ENCODE assay signal across 19 cellular contexts in the genomic region with DNA sequence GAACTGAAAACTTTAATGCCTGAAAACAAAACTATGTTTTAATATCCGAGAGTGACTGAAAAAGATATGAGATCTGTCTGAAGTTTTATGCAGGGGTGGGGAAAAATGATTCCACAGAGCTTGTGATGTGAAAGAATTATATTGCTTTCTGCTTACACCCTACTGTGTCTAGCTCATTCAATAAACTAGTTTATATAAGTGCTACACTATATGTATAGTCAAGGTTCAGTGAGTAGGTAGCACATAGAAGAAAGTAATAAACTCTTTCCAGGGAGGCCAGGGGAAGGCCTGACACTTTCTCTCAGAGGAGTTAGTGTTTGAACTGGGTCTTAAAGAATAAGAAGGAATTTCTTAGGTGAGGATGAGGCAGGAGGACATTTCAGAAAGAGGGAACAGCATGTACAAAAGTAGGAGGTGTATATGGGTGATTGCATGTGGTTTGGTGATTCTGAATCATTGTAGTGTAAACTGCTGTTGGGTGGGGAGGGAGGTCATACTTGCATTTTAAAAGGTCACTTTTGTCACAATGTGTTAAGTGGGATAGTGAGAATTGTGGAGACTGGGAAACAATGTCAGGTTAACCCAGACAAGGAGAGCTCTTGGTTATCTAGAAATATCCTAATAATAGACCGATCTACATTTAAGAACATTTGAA. TPM values are rescaled to one million over a fixed set of nuclear protein-coding genes. Genes with fewer than 3 reads are reported as not detected.
"Had no signal": no experiment of that assay in that cellular context is flagged by ENCODE, and none has a peak within 500 bp of the region (broad histone marks: within the 10 kb centered on the region; RNA-seq: fewer than 3 reads in every experiment).

No MANE protein-coding gene starts in this region.

- FAIRE-seq: islet of Langerhans had no signal

- H3K4me1 ChIP-seq: colonic mucosa, psoas muscle, spleen, tibial artery, vagina had no signal

- H3K36me3 ChIP-seq: colonic mucosa, spleen, tibial artery, vagina had no signal

- DNase-seq: activated CD4-positive, alpha-beta T cell treated with anti-CD3 and anti-CD28 coated beads, Interleukin-2, amount 50 U/mL, for 48 hours; activated naive CD4-positive, alpha-beta T cell; activated T-cell treated with anti-CD3 and anti-CD28 coated beads, Interleukin-2, amount 50 U/mL, for 72 hours; amniotic stem cell; colonic mucosa; midbrain; psoas muscle; spleen; SW 1271; tibial artery had no signal

- H3K4me3 Mint-ChIP-seq: neural crest cell had no signal

- H3K9me3 ChIP-seq: colonic mucosa, psoas muscle, spleen, tibial artery, vagina had no signal

- H3K27ac Mint-ChIP-seq: activated T-cell treated with anti-CD3 and anti-CD28 coated beads, Interleukin-2, amount 50 U/mL, for 72 hours had no signal

- H3K27ac ChIP-seq: colonic mucosa, psoas muscle, spleen, tibial artery, vagina had no signal

- H3K4me3 ChIP-seq: colonic mucosa, psoas muscle, spleen, tibial artery, vagina had no signal

- H3K27me3 ChIP-seq: colonic mucosa, spleen, tibial artery, vagina had no signal

RNA-seq across cellular contexts. Expression of gene TEX13D, which starts 25.1 kb away (rescaled TPM):
- total RNA-seq: activated T-cell treated with anti-CD3 and anti-CD28 coated beads, Interleukin-2, amount 50 U/mL, for 72 hours; cardiac septum; colonic mucosa; esophagus mucosa; lung microvascular endothelial cell; myocyte; osteoblast; psoas muscle; sciatic nerve; spleen; vagina had no signal

RNA-seq across cellular contexts. Expression of gene SH2D1A, which starts 39.0 kb away (rescaled TPM):
- total RNA-seq: lung microvascular endothelial cell, myocyte, osteoblast had no signal
